ENCODE assay signal across 8 cellular contexts in the genomic region with DNA sequence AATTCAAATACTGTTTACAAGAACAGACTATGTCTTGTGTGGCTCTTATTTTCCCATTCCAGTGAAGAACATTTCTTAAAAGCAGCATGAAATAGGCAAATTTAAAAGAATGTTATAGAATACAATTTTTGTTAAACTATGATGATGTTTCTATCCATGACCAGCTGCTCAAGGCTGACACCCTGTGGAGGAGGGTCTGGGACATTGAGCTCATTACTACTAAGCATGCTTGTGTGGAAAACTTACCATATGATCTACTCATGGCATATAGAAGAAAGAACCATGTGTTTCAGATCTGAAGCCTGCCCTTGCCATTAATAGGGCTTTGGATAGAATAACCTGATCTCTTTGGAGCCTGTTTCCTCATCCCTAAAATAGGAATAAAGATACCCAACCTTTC.
DNase-seq lines count a peak whose midpoint lies in the region; ATAC-seq and TF ChIP-seq lines count a peak whose summit lies in the region.

No MANE protein-coding gene starts in this region.

- H3K4me1 Mint-ChIP-seq in mesothelial cell of epicardium = peaks cover 16% of the 10 kb centered on the region

- no peak for TF ChIP-seq CTCF in mesothelial cell of epicardium (IDR thresholded peaks at IDR 0.05; ENCODE audit: unreplicated experiment)

- no peak overlapping the region for H3K27ac Mint-ChIP-seq in mesothelial cell of epicardium

- ATAC-seq in HG02678 (IDR thresholded peaks at IDR 0.05; ENCODE audit: unreplicated experiment) = no peak

- DNase-seq in NCI-H2081 (lab: John Stamatoyannopoulos, UW) (peak; percentile 17 to 58), NCI-H2081 treated with DMSO at 0.1 percent for 48 hours (lab: John Stamatoyannopoulos, UW) (no peak), NCI-H446 treated with DMSO at 0.1 percent for 48 hours (lab: John Stamatoyannopoulos, UW) (peak; percentile 69), dermis blood vessel endothelial cell (peak; percentile 66), pons (ENCODE audit: low spot score) (peak; percentile 32), mesothelial cell of epicardium (ENCODE audit: low spot score in 2 of 2, unreplicated experiment in 2 of 2) (no peak), SKM-1 treated with dmso at 0.1 percent for 144 hours (lab: John Stamatoyannopoulos, UW; ENCODE audit: unreplicated experiment) (no peak)

- H3K9me3 Mint-ChIP-seq in mesothelial cell of epicardium = no peaks in the 10 kb centered on the region

- no peaks in the 10 kb centered on the region for H3K27me3 Mint-ChIP-seq in mesothelial cell of epicardium (ENCODE audit: low read depth)

- H3K4me3 Mint-ChIP-seq in mesothelial cell of epicardium = no peak overlapping the region

- no peaks in the 10 kb centered on the region for H3K36me3 Mint-ChIP-seq in mesothelial cell of epicardium

Comparison
In these comparisons a context has a peak if more than half of its experiments do, and no peak if none do; other contexts are left out.
1. DNase-seq: peak in NCI-H2081 (2 of 2), NCI-H446 treated with DMSO at 0.1 percent for 48 hours (single experiment), dermis blood vessel endothelial cell (single experiment) and pons (single experiment); none in NCI-H2081 treated with DMSO at 0.1 percent for 48 hours (single experiment), mesothelial cell of epicardium (0 of 2) and SKM-1 treated with dmso at 0.1 percent for 144 hours (single experiment).